Comparison of ENCODE assay signal across 8 cellular contexts in the genomic region with DNA sequence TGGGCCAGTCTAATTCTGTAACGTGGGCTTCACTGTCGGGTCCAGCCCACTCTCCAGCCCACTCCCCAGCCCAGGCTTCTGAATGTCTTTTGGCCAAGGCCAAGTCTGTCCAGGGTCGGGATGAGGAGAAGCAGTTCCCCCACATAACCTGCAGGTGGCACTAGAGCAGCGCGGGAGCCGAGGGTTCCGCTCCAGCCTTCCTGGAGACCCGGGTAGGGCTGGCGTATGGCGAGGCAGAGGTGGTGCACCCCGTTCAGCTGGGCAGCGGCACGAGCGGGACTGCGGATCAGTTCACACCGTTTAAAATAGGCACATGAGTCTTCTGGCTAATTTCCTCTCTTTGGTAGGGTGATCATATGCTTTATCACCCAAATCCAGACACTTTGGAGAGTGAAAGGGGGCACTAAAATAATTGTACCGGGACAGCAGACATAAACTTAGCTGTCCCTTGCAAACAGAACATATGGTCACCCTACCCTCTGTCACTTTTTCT.
DNase-seq lines count a peak whose midpoint lies in the region; ATAC-seq and TF ChIP-seq lines count a peak whose summit lies in the region.

No MANE protein-coding gene starts in this region.

- TF ChIP-seq CTCF in GM13976 (IDR thresholded peaks at IDR 0.05; ENCODE audit: borderline replicate concordance, control extremely low read depth, extremely low read depth, insufficient read depth, missing control alignments): peak; percentile 73

- H3K27ac ChIP-seq in ACC112 (ENCODE audit: low read depth, low read length): no peak overlapping the region
- no peak overlapping the region for H3K27ac ChIP-seq in effector memory CD4-positive, alpha-beta T cell (ENCODE audit: insufficient read depth, low read length, poor library complexity, severe bottlenecking)

- DNase-seq in GM13976 (ENCODE audit: low spot score) (peak; percentile 76), NCI-H446 treated with DMSO at 0.1 percent for 48 hours (lab: John Stamatoyannopoulos, UW) (peak; percentile 12), middle frontal gyrus (ENCODE audit: extremely low spot score, low spot score) (peak; percentile 63)
- peak; percentile 63 to 74 for DNase-seq in activated CD4-positive, alpha-beta T cell treated with anti-CD3 and anti-CD28 coated beads, Interleukin-2, amount 50 U/mL, for 48 hours
- peak in 2 of 3 donors; percentile 4 to 9 for DNase-seq in effector memory CD4-positive, alpha-beta T cell
- DNase-seq in stimulated activated CD8-positive, alpha-beta memory T cell treated with anti-CD3 and anti-CD28 coated beads, Interleukin-7, amount 100 ng/mL, for 24 hours (ENCODE audit: low read depth): peak; percentile 33

- no peaks in the 10 kb centered on the region for H3K36me3 ChIP-seq in ACC112 (ENCODE audit: insufficient read depth, low read length)
- no peaks in the 10 kb centered on the region for H3K36me3 ChIP-seq in effector memory CD4-positive, alpha-beta T cell (ENCODE audit: control insufficient read depth, insufficient read depth, low read length)

- 0 out of 2 replicates have a peak, but pooled peaks cover 12% of the 10 kb centered on the region for H3K27me3 ChIP-seq in ACC112 (ENCODE audit: insufficient read depth, low read length)
- H3K27me3 ChIP-seq in effector memory CD4-positive, alpha-beta T cell (replicated peaks; ENCODE audit: control insufficient read depth, insufficient read depth, low read length, poor library complexity, severe bottlenecking): no peaks in the 10 kb centered on the region

- H3K9me3 ChIP-seq in effector memory CD4-positive, alpha-beta T cell (ENCODE audit: control insufficient read depth, low read length): no peaks in the 10 kb centered on the region

- peak overlapping the region; percentile 22 for H2AFZ ChIP-seq in ACC112 (ENCODE audit: low read length, unreplicated experiment)

- peak overlapping the region; percentile 52 for H3K4me3 ChIP-seq in ACC112 (ENCODE audit: low read depth, low read length)
- no peak overlapping the region for H3K4me3 ChIP-seq in effector memory CD4-positive, alpha-beta T cell (ENCODE audit: insufficient read depth, low read depth, low read length, poor library complexity, severe bottlenecking)

- ATAC-seq in HG03045 (IDR thresholded peaks at IDR 0.05; ENCODE audit: unreplicated experiment): peak; percentile 86

- H3K79me2 ChIP-seq in ACC112 (ENCODE audit: control insufficient read depth, insufficient read depth, low read length, unreplicated experiment): no peaks in the 10 kb centered on the region

- no peaks in the 10 kb centered on the region for H3K4me1 ChIP-seq in ACC112 (ENCODE audit: control insufficient read depth, insufficient read depth, low read length, unreplicated experiment)
- H3K4me1 ChIP-seq in effector memory CD4-positive, alpha-beta T cell (ENCODE audit: control insufficient read depth, insufficient read depth, low read length, poor library complexity, severe bottlenecking): no peaks in the 10 kb centered on the region

- in situ Hi-C loops in GM13976 (cut with MboI; ENCODE audit: low sequenced_read_pairs, unreplicated experiment): no loop called here

Comparison
In these comparisons a context has a peak if more than half of its experiments do, and no peak if none do; other contexts are left out.
1. DNase-seq: peak in every context shown above with its lines; median percentile 76 in GM13976; 68 in activated CD4-positive, alpha-beta T cell treated with anti-CD3 and anti-CD28 coated beads, Interleukin-2, amount 50 U/mL, for 48 hours; 63 in middle frontal gyrus; 33 in stimulated activated CD8-positive, alpha-beta memory T cell treated with anti-CD3 and anti-CD28 coated beads, Interleukin-7, amount 100 ng/mL, for 24 hours; 12 in NCI-H446 treated with DMSO at 0.1 percent for 48 hours; 6 in effector memory CD4-positive, alpha-beta T cell.